1 cellular context compared by ENCODE assay signal in genomic region chr1:6208723-6209660, GRCh38.
A peak's percentile ranks its signal among the peaks of the same experiment; 100 is the strongest.
TF ChIP-seq lines count a peak whose summit lies in the region.

No MANE protein-coding gene starts in this region.

TF ChIP-seq in K562, 482 proteins besides CTCF, POLR2A, EP300 and RAD21 (continued from another document):
- peak; percentile 73 for TF ChIP-seq ARID4B (CRISPR knock-in tag; IDR thresholded peaks at IDR 0.05)
- no peak for TF ChIP-seq IRF9 (tag; IDR thresholded peaks at IDR 0.05)
- no peak for TF ChIP-seq ZNF518B (CRISPR knock-in tag; IDR thresholded peaks at IDR 0.05)
- no peak for TF ChIP-seq BCL6 (CRISPR knock-in tag; IDR thresholded peaks at IDR 0.05)
- no peak for TF ChIP-seq PHB2 (IDR thresholded peaks at IDR 0.05; ENCODE audit: low read depth)
- TF ChIP-seq CXXC5 (CRISPR knock-in tag; IDR thresholded peaks at IDR 0.05), result peak; percentile 95
- TF ChIP-seq SMARCA5 (IDR thresholded peaks at IDR 0.05), result no peak
